14 cellular contexts compared by ENCODE assay signal in genomic region chrX:41300758-41301437, GRCh38. TPM values are rescaled to one million over a fixed set of nuclear protein-coding genes. Genes with fewer than 3 reads are reported as not detected.
A peak's percentile ranks its signal among the peaks of the same experiment; 100 is the strongest.
DNase-seq lines count a peak whose midpoint lies in the region; ATAC-seq and TF ChIP-seq lines count a peak whose summit lies in the region.
"Had no signal": no experiment of that assay in that cellular context is flagged by ENCODE, and none has a peak within 500 bp of the region (broad histone marks: within the 10 kb centered on the region; RNA-seq: fewer than 3 reads in every experiment).

No MANE protein-coding gene starts in this region.

- no peaks in the 10 kb centered on the region for H3K27me3 Mint-ChIP-seq in T-helper 17 cell
- H3K27me3 Mint-ChIP-seq in effector memory CD8-positive, alpha-beta T cell, result no peaks in the 10 kb centered on the region
- H3K27me3 Mint-ChIP-seq: activated naive CD8-positive, alpha-beta T cell treated with anti-CD3 and anti-CD28 coated beads, Interleukin-2, amount 50 U/mL, for 24 hours had no signal

- no peak overlapping the region for H3K4me3 Mint-ChIP-seq in T-helper 17 cell
- H3K4me3 Mint-ChIP-seq in effector memory CD8-positive, alpha-beta T cell, result no peak overlapping the region
- H3K4me3 Mint-ChIP-seq: activated naive CD8-positive, alpha-beta T cell treated with anti-CD3 and anti-CD28 coated beads, Interleukin-2, amount 50 U/mL, for 24 hours had no signal

- H3K9me3 Mint-ChIP-seq in effector memory CD8-positive, alpha-beta T cell, result no peaks in the 10 kb centered on the region
- H3K9me3 Mint-ChIP-seq: activated naive CD8-positive, alpha-beta T cell treated with anti-CD3 and anti-CD28 coated beads, Interleukin-2, amount 50 U/mL, for 24 hours had no signal

- H3K4me1 ChIP-seq in left ventricle myocardium inferior, result no peaks in the 10 kb centered on the region
- H3K4me1 ChIP-seq: parathyroid adenoma had no signal

- H3K4me3 ChIP-seq in left ventricle myocardium inferior (no peak overlapping the region), fibroblast of mammary gland (ENCODE audit: control insufficient read depth, low read depth, low read length) (no peak overlapping the region)
- H3K4me3 ChIP-seq: GM12878 had no signal

- H3K36me3 Mint-ChIP-seq in T-helper 17 cell (ENCODE audit: low read depth), result no peaks in the 10 kb centered on the region
- H3K36me3 Mint-ChIP-seq in effector memory CD8-positive, alpha-beta T cell (ENCODE audit: insufficient read depth), result no peaks in the 10 kb centered on the region

- intact Hi-C loops in Right ventricle myocardium superior (cut with DNase I), result no loop called here
- intact Hi-C loops in left ventricle myocardium inferior (cut with micrococcal nuclease), result no loop called here

- DNase-seq in Right ventricle myocardium superior, result no peak
- DNase-seq in left ventricle myocardium inferior, result no peak
- DNase-seq in T-helper 17 cell, result no peak
- peak; percentile 54 for DNase-seq in fibroblast of mammary gland (ENCODE audit: low read depth)
- peak; percentile 49 for DNase-seq in stromal cell of bone marrow (ENCODE audit: low read depth)
- no peak for DNase-seq in effector memory CD8-positive, alpha-beta T cell
- DNase-seq in NCI-H1417 treated with DMSO at 0.1 percent for 48 hours (lab: John Stamatoyannopoulos, UW), result no peak
- DNase-seq: activated CD4-positive, alpha-beta T cell treated with anti-CD3 and anti-CD28 coated beads for 1 hour; activated naive CD8-positive, alpha-beta T cell treated with anti-CD3 and anti-CD28 coated beads, Interleukin-2, amount 50 U/mL, for 24 hours; NCI-H510A; OCI-M1 had no signal

- no peaks in the 10 kb centered on the region for H3K36me3 ChIP-seq in left ventricle myocardium inferior

- no peak for TF ChIP-seq CTCF in left ventricle myocardium inferior (IDR thresholded peaks at IDR 0.05; ENCODE audit: borderline replicate concordance)
- TF ChIP-seq CTCF in fibroblast of mammary gland (conservative IDR thresholded peaks at IDR 0.05; ENCODE audit: control insufficient read depth, insufficient read depth, low read depth, low read length), result no peak

- peaks cover 2% of the 10 kb centered on the region for H3K4me1 Mint-ChIP-seq in T-helper 17 cell
- H3K4me1 Mint-ChIP-seq in effector memory CD8-positive, alpha-beta T cell (ENCODE audit: low read depth in 2 of 2), result no peaks in the 10 kb centered on the region
- H3K4me1 Mint-ChIP-seq: activated naive CD8-positive, alpha-beta T cell treated with anti-CD3 and anti-CD28 coated beads, Interleukin-2, amount 50 U/mL, for 24 hours had no signal

- no peaks in the 10 kb centered on the region for H3K27me3 ChIP-seq in left ventricle myocardium inferior (ENCODE audit: low read depth)

- ATAC-seq in Right ventricle myocardium superior (ENCODE audit: poor library complexity) (peak; percentile 45), T-helper 17 cell (no peak), HG03457 (IDR thresholded peaks at IDR 0.05; ENCODE audit: unreplicated experiment) (no peak)
- no peak for ATAC-seq in effector memory CD8-positive, alpha-beta T cell (replicated peaks)
- ATAC-seq: activated naive CD8-positive, alpha-beta T cell treated with anti-CD3 and anti-CD28 coated beads, Interleukin-2, amount 50 U/mL, for 24 hours had no signal

- peak overlapping the region; percentile 43 for H3K27ac Mint-ChIP-seq in T-helper 17 cell
- no peak overlapping the region for H3K27ac Mint-ChIP-seq in effector memory CD8-positive, alpha-beta T cell
- H3K27ac Mint-ChIP-seq: activated naive CD8-positive, alpha-beta T cell treated with anti-CD3 and anti-CD28 coated beads, Interleukin-2, amount 50 U/mL, for 24 hours had no signal

- no peaks in the 10 kb centered on the region for H3K9me3 ChIP-seq in left ventricle myocardium inferior (replicated peaks)
- H3K9me3 ChIP-seq in T-helper 17 cell (ENCODE audit: control insufficient read depth, low read length, poor library complexity, severe bottlenecking), result no peaks in the 10 kb centered on the region

- no peak overlapping the region for H3K27ac ChIP-seq in left ventricle myocardium inferior (replicated peaks)
- H3K27ac ChIP-seq: parathyroid adenoma had no signal

RNA-seq across cellular contexts. Expression of gene DDX3X, which starts 33.1 kb away (rescaled TPM):
- total RNA-seq in Right ventricle myocardium superior (128 TPM), left ventricle myocardium inferior (138 TPM), T-helper 17 cell (100 to 1,000 TPM; 795 to 944 TPM)

Comparison
In these comparisons a context has a peak if more than half of its experiments do, and no peak if none do; other contexts are left out.
1. DNase-seq: peak in fibroblast of mammary gland (single experiment) and stromal cell of bone marrow (single experiment); none in Right ventricle myocardium superior (single experiment), left ventricle myocardium inferior (single experiment), T-helper 17 cell (0 of 3), effector memory CD8-positive, alpha-beta T cell (0 of 3) and NCI-H1417 treated with DMSO at 0.1 percent for 48 hours (single experiment).